Comparison of ENCODE assay signal across 24 cellular contexts in genomic region chr22:43253839-43254238, GRCh38.
"Had no signal": no experiment of that assay in that cellular context is flagged by ENCODE, and none has a peak within 500 bp of the region (broad histone marks: within the 10 kb centered on the region; RNA-seq: fewer than 3 reads in every experiment).

No MANE protein-coding gene starts in this region.

- H3K4me3 Mint-ChIP-seq: endodermal cell; naive B cell; nephron progenitor cell; stimulated activated naive B cell treated with anti-CD40 and anti-IgM and Interleukin-4, amounts not matched to agents 10 μg/mL and 1 μg/mL and 100 μg/mL, for 72 hours; stimulated activated naive CD8-positive, alpha-beta T cell treated with anti-CD3 and anti-CD28 coated beads, Interleukin-15, amount 100 ng/mL, for 72 hours had no signal

- H3K4me3 ChIP-seq: colonic mucosa, left lung, lower lobe of right lung, psoas muscle, spleen, testis, tibial nerve had no signal

- ATAC-seq: foreskin keratinocyte; left lung; lower lobe of right lung; psoas muscle; sciatic nerve; stimulated activated naive B cell treated with anti-CD40 and anti-IgM and Interleukin-4, amounts not matched to agents 10 μg/mL and 1 μg/mL and 100 μg/mL, for 72 hours; stimulated activated naive CD8-positive, alpha-beta T cell treated with anti-CD3 and anti-CD28 coated beads, Interleukin-15, amount 100 ng/mL, for 72 hours had no signal

- H3K4me1 Mint-ChIP-seq: endodermal cell had no signal

- H3K36me3 ChIP-seq: colonic mucosa, left lung, lower lobe of right lung, neutrophil, spleen, tibial nerve had no signal

- H3K27ac ChIP-seq: colonic mucosa, foreskin keratinocyte, left lung, lower lobe of right lung, neutrophil, psoas muscle, spleen, testis had no signal

- DNase-seq: cerebellar nuclear complex; colonic mucosa; effector CD4-positive, alpha-beta T cell; endodermal cell; erythroblast; foreskin keratinocyte; kidney glomerular epithelial cell; left lung; lower lobe of right lung; mesenchymal stem cell; naive B cell; nephron progenitor cell; psoas muscle; retina; spleen; stimulated activated CD4-positive, alpha-beta T cell treated with anti-CD3 and anti-CD28 coated beads, Interleukin-15, amount 100 ng/mL, for 24 hours; stimulated activated CD4-positive, alpha-beta T cell treated with anti-CD3 and anti-CD28 coated beads, Interleukin-1b, Interleukin-23, amount 100 ng/mL, for 48 hours; stimulated activated CD4-positive, alpha-beta T cell treated with anti-CD3 and anti-CD28 coated beads, Interleukin-4, amount 100 ng/mL, for 24 hours; stimulated activated naive B cell treated with anti-CD40 and anti-IgM and Interleukin-4, amounts not matched to agents 10 μg/mL and 1 μg/mL and 100 μg/mL, for 72 hours; stimulated activated naive CD8-positive, alpha-beta T cell treated with anti-CD3 and anti-CD28 coated beads, Interleukin-15, amount 100 ng/mL, for 72 hours; testis had no signal

- H3K9me3 ChIP-seq: colonic mucosa, left lung, lower lobe of right lung, neutrophil, psoas muscle, spleen, testis, tibial nerve had no signal

- H3K4me1 ChIP-seq: colonic mucosa, foreskin keratinocyte, left lung, lower lobe of right lung, psoas muscle had no signal

- H3K9me3 Mint-ChIP-seq: endodermal cell; naive B cell; nephron progenitor cell; stimulated activated naive B cell treated with anti-CD40 and anti-IgM and Interleukin-4, amounts not matched to agents 10 μg/mL and 1 μg/mL and 100 μg/mL, for 72 hours; stimulated activated naive CD8-positive, alpha-beta T cell treated with anti-CD3 and anti-CD28 coated beads, Interleukin-15, amount 100 ng/mL, for 72 hours had no signal

- H3K27me3 ChIP-seq: colonic mucosa, left lung, testis, tibial nerve had no signal

- H3K27ac Mint-ChIP-seq: endodermal cell, nephron progenitor cell had no signal

- H3K36me3 Mint-ChIP-seq: naive B cell; stimulated activated naive B cell treated with anti-CD40 and anti-IgM and Interleukin-4, amounts not matched to agents 10 μg/mL and 1 μg/mL and 100 μg/mL, for 72 hours had no signal
